Comparison of ENCODE assay signal across 2 cellular contexts in the genomic region with DNA sequence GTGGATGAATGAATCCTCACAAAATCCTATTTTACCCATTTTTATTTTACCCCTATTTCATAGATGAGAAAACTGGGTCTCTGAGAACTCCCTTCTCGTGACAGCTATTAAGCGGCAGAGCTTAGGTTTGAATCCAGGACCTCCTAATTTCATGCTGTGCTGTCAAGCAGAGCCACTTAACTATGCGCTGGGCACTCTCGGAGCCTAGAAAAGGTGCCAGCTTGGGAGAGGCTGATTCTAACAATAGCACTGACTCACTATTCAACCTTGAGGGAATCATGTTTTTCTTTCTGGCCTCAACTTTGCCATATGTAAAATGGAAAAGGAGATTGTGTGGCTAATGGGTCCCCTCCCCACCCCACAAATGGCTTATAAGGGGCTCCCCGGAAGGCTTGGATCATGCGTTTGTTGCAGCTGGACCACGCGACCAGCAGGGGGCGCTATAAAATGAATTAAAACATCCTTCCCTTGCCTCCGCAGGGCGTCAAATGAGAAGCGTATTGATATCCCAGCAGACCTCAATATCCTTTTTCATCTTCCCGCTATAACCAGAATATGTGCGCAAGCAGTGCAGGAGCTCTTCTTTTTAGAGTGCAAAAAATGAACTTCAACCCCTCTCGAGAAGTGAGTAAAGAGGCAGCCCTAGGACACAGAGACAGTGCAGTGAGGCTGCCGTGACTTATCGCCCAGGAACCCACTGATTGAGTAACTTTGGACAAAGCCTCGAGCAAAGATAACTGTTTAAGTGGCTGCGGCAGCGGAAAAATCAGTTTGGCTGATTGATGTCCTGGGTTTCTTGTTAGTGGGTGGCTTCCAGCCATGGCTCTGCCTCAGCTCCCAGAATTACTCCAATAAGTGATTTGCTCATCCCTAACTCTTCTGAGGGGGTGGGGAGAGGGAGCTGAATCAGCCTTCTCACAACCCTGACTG.
A peak's percentile ranks its signal among the peaks of the same experiment; 100 is the strongest.
TF ChIP-seq lines count a peak whose summit lies in the region.

No MANE protein-coding gene starts in this region.

TF ChIP-seq in HCT116, 20 proteins besides CTCF, POLR2A, EP300 and RAD21:
- no peak for TF ChIP-seq SIN3A (IDR thresholded peaks at IDR 0.05; ENCODE audit: low read depth)
- TF ChIP-seq, protein P1, sequence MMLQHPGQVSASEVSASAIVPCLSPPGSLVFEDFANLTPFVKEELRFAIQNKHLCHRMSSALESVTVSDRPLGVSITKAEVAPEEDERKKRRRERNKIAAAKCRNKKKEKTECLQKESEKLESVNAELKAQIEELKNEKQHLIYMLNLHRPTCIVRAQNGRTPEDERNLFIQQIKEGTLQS (IDR thresholded peaks at IDR 0.05) = no peak
- TF ChIP-seq ZNF274 (IDR thresholded peaks at IDR 0.05; ENCODE audit: low read depth, low read length) = no peak
- TF ChIP-seq, protein P2, sequence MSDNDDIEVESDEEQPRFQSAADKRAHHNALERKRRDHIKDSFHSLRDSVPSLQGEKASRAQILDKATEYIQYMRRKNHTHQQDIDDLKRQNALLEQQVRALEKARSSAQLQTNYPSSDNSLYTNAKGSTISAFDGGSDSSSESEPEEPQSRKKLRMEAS (IDR thresholded peaks at IDR 0.05) = peak; percentile 57
- TF ChIP-seq EGR1 (IDR thresholded peaks at IDR 0.05; ENCODE audit: low read depth) = no peak
- no peak for TF ChIP-seq CEBPB (IDR thresholded peaks at IDR 0.05; ENCODE audit: low read depth)
- TF ChIP-seq ZFX (IDR thresholded peaks at IDR 0.05) = no peak
- TF ChIP-seq, protein P3, sequence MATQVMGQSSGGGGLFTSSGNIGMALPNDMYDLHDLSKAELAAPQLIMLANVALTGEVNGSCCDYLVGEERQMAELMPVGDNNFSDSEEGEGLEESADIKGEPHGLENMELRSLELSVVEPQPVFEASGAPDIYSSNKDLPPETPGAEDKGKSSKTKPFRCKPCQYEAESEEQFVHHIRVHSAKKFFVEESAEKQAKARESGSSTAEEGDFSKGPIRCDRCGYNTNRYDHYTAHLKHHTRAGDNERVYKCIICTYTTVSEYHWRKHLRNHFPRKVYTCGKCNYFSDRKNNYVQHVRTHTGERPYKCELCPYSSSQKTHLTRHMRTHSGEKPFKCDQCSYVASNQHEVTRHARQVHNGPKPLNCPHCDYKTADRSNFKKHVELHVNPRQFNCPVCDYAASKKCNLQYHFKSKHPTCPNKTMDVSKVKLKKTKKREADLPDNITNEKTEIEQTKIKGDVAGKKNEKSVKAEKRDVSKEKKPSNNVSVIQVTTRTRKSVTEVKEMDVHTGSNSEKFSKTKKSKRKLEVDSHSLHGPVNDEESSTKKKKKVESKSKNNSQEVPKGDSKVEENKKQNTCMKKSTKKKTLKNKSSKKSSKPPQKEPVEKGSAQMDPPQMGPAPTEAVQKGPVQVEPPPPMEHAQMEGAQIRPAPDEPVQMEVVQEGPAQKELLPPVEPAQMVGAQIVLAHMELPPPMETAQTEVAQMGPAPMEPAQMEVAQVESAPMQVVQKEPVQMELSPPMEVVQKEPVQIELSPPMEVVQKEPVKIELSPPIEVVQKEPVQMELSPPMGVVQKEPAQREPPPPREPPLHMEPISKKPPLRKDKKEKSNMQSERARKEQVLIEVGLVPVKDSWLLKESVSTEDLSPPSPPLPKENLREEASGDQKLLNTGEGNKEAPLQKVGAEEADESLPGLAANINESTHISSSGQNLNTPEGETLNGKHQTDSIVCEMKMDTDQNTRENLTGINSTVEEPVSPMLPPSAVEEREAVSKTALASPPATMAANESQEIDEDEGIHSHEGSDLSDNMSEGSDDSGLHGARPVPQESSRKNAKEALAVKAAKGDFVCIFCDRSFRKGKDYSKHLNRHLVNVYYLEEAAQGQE (IDR thresholded peaks at IDR 0.05; ENCODE audit: low read depth) = peak; percentile 36
- peak; percentile 48 for TF ChIP-seq TCF7L2 (IDR thresholded peaks at IDR 0.05; ENCODE audit: borderline replicate concordance, extremely low read depth, insufficient read depth, insufficient read length)

TF ChIP-seq in endothelial cell of umbilical vein, 7 proteins besides CTCF, POLR2A, EP300 and RAD21:
- TF ChIP-seq EZH2 (IDR thresholded peaks at IDR 0.05; ENCODE audit: borderline replicate concordance, low read depth, low read length, severe bottlenecking) (no peak), FOS (IDR thresholded peaks at IDR 0.05; ENCODE audit: borderline replicate concordance, insufficient read depth, low read length) (no peak), GATA2 (IDR thresholded peaks at IDR 0.05; ENCODE audit: insufficient read depth, insufficient read length, low read depth, low read length) (no peak), MYC (IDR thresholded peaks at IDR 0.05; ENCODE audit: low read depth, low read length) (no peak), JUN (IDR thresholded peaks at IDR 0.05; ENCODE audit: borderline replicate concordance, insufficient read depth, insufficient read length, low read depth) (no peak), POLR2AphosphoS5 (IDR thresholded peaks at IDR 0.05; ENCODE audit: insufficient read depth, low read depth, low read length) (no peak)
- TF ChIP-seq, protein P2 (IDR thresholded peaks at IDR 0.05; ENCODE audit: insufficient read depth, insufficient read length) = no peak
